Comparison of ENCODE assay signal across 21 cellular contexts in the genomic region with DNA sequence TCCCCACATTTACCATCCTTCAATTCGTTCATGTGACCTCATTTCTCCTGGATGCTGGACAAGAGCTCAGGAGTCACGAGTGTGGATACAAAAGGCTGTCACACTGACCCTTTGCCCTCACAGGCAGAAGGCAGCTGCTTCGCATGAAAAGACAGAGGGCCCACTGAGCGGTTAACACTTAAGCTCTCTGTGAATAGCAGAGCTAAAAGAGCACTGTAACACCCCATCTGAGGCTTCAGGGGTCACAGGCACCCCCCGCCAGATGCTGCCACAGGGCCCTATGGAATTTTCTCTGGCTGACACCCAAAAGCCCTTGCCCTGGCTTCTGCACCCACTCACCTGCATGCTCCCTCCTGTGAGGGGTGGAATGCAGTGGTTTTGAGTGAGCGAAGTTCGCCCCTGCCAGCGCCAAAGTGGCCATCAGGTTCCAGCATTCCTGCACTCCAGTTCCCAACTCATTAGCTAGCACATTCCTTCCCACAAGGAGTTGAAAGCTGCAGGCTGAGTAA.
A peak's percentile ranks its signal among the peaks of the same experiment; 100 is the strongest.
DNase-seq lines count a peak whose midpoint lies in the region; ATAC-seq and TF ChIP-seq lines count a peak whose summit lies in the region.
"Had no signal": no experiment of that assay in that cellular context is flagged by ENCODE, and none has a peak within 500 bp of the region (broad histone marks: within the 10 kb centered on the region; RNA-seq: fewer than 3 reads in every experiment).

No MANE protein-coding gene starts in this region.

- no peaks in the 10 kb centered on the region for H3K79me2 ChIP-seq in H9 (ENCODE audit: insufficient read depth, low read length)

- H3K4ac ChIP-seq in H9 (ENCODE audit: low read depth, low read length) (no peak overlapping the region), neuronal stem cell (ENCODE audit: low read length) (no peak overlapping the region)

- no peaks in the 10 kb centered on the region for H3K79me1 ChIP-seq in H9 (ENCODE audit: insufficient read depth, low read depth, low read length, poor library complexity, severe bottlenecking)
- H3K79me1 ChIP-seq in neuronal stem cell (ENCODE audit: low read depth, low read length), result no peaks in the 10 kb centered on the region

- no peaks in the 10 kb centered on the region; a peak in 1 of 7 replicates for H3K36me3 Mint-ChIP-seq in H9 (ENCODE audit: insufficient read depth in 1 of 3, low read depth in 3 of 3)
- no peaks in the 10 kb centered on the region for H3K36me3 Mint-ChIP-seq in effector memory CD8-positive, alpha-beta T cell (ENCODE audit: insufficient read depth)
- H3K36me3 Mint-ChIP-seq: naive thymus-derived CD8-positive, alpha-beta T cell had no signal

- no peak overlapping the region for H3K9ac ChIP-seq in H9 (ENCODE audit: extremely low read depth, insufficient read length, low read length)
- no peak overlapping the region for H3K9ac ChIP-seq in neuronal stem cell (ENCODE audit: low read depth, low read length, poor library complexity)

- H3K23me2 ChIP-seq in H9 (ENCODE audit: insufficient read length, low read depth, low read length, poor library complexity, severe bottlenecking), result no peaks in the 10 kb centered on the region

- H2BK12ac ChIP-seq in H9 (ENCODE audit: insufficient read length, low read depth, low read length) (no peak overlapping the region), neuronal stem cell (ENCODE audit: low read length) (peak overlapping the region; percentile 26)

- no CpG with 5 or more reads among the region's 8 CpGs for WGBS in H9 (ENCODE audit: extremely low coverage, insufficient read length, low lambda C conversion rate)
- WGBS in body of pancreas, 2 donors, result 44 to 45% methylated on average over 8 of the region's 8 CpGs
- no CpG with 5 or more reads among the region's 8 CpGs for WGBS in neuronal stem cell (ENCODE audit: extremely low coverage in 2 of 2, insufficient read length in 2 of 2, insufficient replicate concordance in 1 of 2), 2 donors

- H4K91ac ChIP-seq in H9 (ENCODE audit: insufficient read length, low read depth, low read length) (no peak overlapping the region), neuronal stem cell (ENCODE audit: low read depth, low read length, poor library complexity) (no peak overlapping the region)

- H4K20me1 ChIP-seq in H9 (ENCODE audit: control insufficient read depth, insufficient read depth, insufficient read length), result no peaks in the 10 kb centered on the region

- no peak overlapping the region for H3K4me3 Mint-ChIP-seq in H9
- no peak overlapping the region for H3K4me3 Mint-ChIP-seq in effector memory CD8-positive, alpha-beta T cell
- H3K4me3 Mint-ChIP-seq: B cell; naive thymus-derived CD8-positive, alpha-beta T cell had no signal

- ATAC-seq in body of pancreas, result peak; percentile 58
- ATAC-seq in esophagus mucosa, result no peak
- ATAC-seq in effector memory CD8-positive, alpha-beta T cell (replicated peaks), result no peak
- ATAC-seq: gastrocnemius medialis; naive thymus-derived CD8-positive, alpha-beta T cell had no signal

- H2AFZ ChIP-seq in H9 (ENCODE audit: low read length) (no peak overlapping the region), neuronal stem cell (ENCODE audit: low read length) (peak overlapping the region; percentile 65)

- TF ChIP-seq CTCF in H9 (conservative IDR thresholded peaks at IDR 0.05), result no peak
- TF ChIP-seq CTCF in body of pancreas (IDR thresholded peaks at IDR 0.05), result no peak

- TF ChIP-seq POLR2A in body of pancreas (IDR thresholded peaks at IDR 0.05), result no peak

- H2BK120ac ChIP-seq in H9 (ENCODE audit: low read depth, low read length, poor library complexity, severe bottlenecking) (no peak overlapping the region), neuronal stem cell (ENCODE audit: low read depth, low read length) (no peak overlapping the region)

- no peak overlapping the region for H4K5ac ChIP-seq in H9 (ENCODE audit: insufficient read length, low read depth, low read length)

- H3K36me3 ChIP-seq in body of pancreas (replicated peaks in 1 of 2; ENCODE audit: insufficient read depth in 1 of 2, low read depth in 2 of 2) (no peaks in the 10 kb centered on the region), neuronal stem cell (replicated peaks in 1 of 2; ENCODE audit: control insufficient read depth in 2 of 2, insufficient read depth in 2 of 2, low read length in 2 of 2) (no peaks in the 10 kb centered on the region)
- H3K36me3 ChIP-seq: ascending aorta, gastrocnemius medialis had no signal

- H2BK5ac ChIP-seq in H9 (ENCODE audit: insufficient read length, low read length) (no peak overlapping the region), neuronal stem cell (ENCODE audit: low read length) (no peak overlapping the region)

- no peaks in the 10 kb centered on the region for H3K27me3 Mint-ChIP-seq in H9 (ENCODE audit: low read depth)
- no peaks in the 10 kb centered on the region for H3K27me3 Mint-ChIP-seq in effector memory CD8-positive, alpha-beta T cell
- H3K27me3 Mint-ChIP-seq: B cell had no signal

- H2AK5ac ChIP-seq in H9 (ENCODE audit: insufficient read length, low read length), result no peak overlapping the region
- H2AK5ac ChIP-seq in neuronal stem cell (ENCODE audit: low read depth, low read length), result no peak overlapping the region

- H4K8ac ChIP-seq in H9 (replicated peaks; ENCODE audit: insufficient read length, low read depth, low read length) (no peak overlapping the region), neuronal stem cell (ENCODE audit: low read depth, low read length) (no peak overlapping the region)

- DNase-seq in H9 (peak; percentile 62), body of pancreas (peak in 1 of 4 donors; percentile 12), iris pigment epithelial cell (ENCODE audit: low read depth) (peak; percentile 22), neuronal stem cell (ENCODE audit: low spot score) (peak; percentile 46), NCI-H1417 treated with DMSO at 0.1 percent for 48 hours (lab: John Stamatoyannopoulos, UW) (no peak)
- no peak for DNase-seq in effector memory CD8-positive, alpha-beta T cell
- DNase-seq in stimulated activated CD4-positive, alpha-beta T cell treated with anti-CD3 and anti-CD28 coated beads, Interleukin-4, amount 100 ng/mL, for 24 hours, result no peak
- DNase-seq: activated CD4-positive, CD25-positive, alpha-beta regulatory T cell; activated gamma-delta T cell; DMS 273 treated with DMSO at 0.1 percent for 48 hours; effector memory CD4-positive, alpha-beta T cell; gastrocnemius medialis; GOT3; naive thymus-derived CD8-positive, alpha-beta T cell; NCI-H1092; NCI-H226; OCI-M1; small intestine had no signal

- H3K27me3 ChIP-seq in H9 (ENCODE audit: insufficient read depth, low read length) (no peaks in the 10 kb centered on the region), body of pancreas (no peaks in the 10 kb centered on the region), neuronal stem cell (ENCODE audit: control insufficient read depth in 3 of 3, insufficient read depth in 3 of 3, low read depth in 1 of 3, low read length in 3 of 3) (no peaks in the 10 kb centered on the region)
- H3K27me3 ChIP-seq: ascending aorta, gastrocnemius medialis had no signal

- H3K27ac ChIP-seq in H9 (ENCODE audit: insufficient read length, low read depth, low read length) (no peak overlapping the region), body of pancreas (no peak overlapping the region), neuronal stem cell (replicated peaks; ENCODE audit: low read length) (peak overlapping the region; percentile 92)
- H3K27ac ChIP-seq: ascending aorta, gastrocnemius medialis had no signal

- H3K23ac ChIP-seq in H9 (ENCODE audit: insufficient read length, low read depth, low read length) (no peak overlapping the region), neuronal stem cell (ENCODE audit: low read depth, low read length, poor library complexity) (no peak overlapping the region)

- H2BK20ac ChIP-seq in H9 (ENCODE audit: low read depth, low read length, poor library complexity, severe bottlenecking), result no peak overlapping the region

- peaks cover 34 to 41% of the 10 kb centered on the region in 2 experiments for H3K4me1 Mint-ChIP-seq in H9
- peaks cover 0 to 5% of the 10 kb centered on the region in 2 donors for H3K4me1 Mint-ChIP-seq in effector memory CD8-positive, alpha-beta T cell (ENCODE audit: low read depth in 2 of 2)
- H3K4me1 Mint-ChIP-seq: B cell had no signal

- H3K14ac ChIP-seq in H9 (ENCODE audit: insufficient read depth, low read length), result no peak overlapping the region
- H3K14ac ChIP-seq in neuronal stem cell (ENCODE audit: low read length), result no peak overlapping the region

- H3K18ac ChIP-seq in H9 (ENCODE audit: insufficient read length, low read depth, low read length) (no peak overlapping the region), neuronal stem cell (ENCODE audit: low read length) (peak overlapping the region; percentile 72)

- H3K4me3 ChIP-seq in body of pancreas (no peak overlapping the region), neuronal stem cell (ENCODE audit: low read length in 2 of 2) (no peak overlapping the region)
- H3K4me3 ChIP-seq: ascending aorta, gastrocnemius medialis had no signal

- intact Hi-C loops in body of pancreas (cut with DNase I), result no loop called here

- no peaks in the 10 kb centered on the region for H3K9me3 Mint-ChIP-seq in H9
- no peaks in the 10 kb centered on the region for H3K9me3 Mint-ChIP-seq in effector memory CD8-positive, alpha-beta T cell
- H3K9me3 Mint-ChIP-seq: naive thymus-derived CD8-positive, alpha-beta T cell had no signal

- no peak overlapping the region for H3T11ph ChIP-seq in H9 (ENCODE audit: low read length)

- H2BK15ac ChIP-seq in H9 (ENCODE audit: low read depth, low read length) (no peak overlapping the region), neuronal stem cell (ENCODE audit: low read length) (no peak overlapping the region)

- no peak overlapping the region for H3K56ac ChIP-seq in H9 (ENCODE audit: insufficient read length, low read depth, low read length)

- H3K9me3 ChIP-seq in H9 (ENCODE audit: control insufficient read depth, low read depth, low read length) (no peaks in the 10 kb centered on the region), body of pancreas (no peaks in the 10 kb centered on the region), neuronal stem cell (replicated peaks in 1 of 2; ENCODE audit: control insufficient read depth in 2 of 2, insufficient read depth in 1 of 2, low read depth in 1 of 2, low read length in 2 of 2) (peaks cover 2 to 8% of the 10 kb centered on the region in 2 donors)
- H3K9me3 ChIP-seq: ascending aorta, gastrocnemius medialis had no signal

- peak overlapping the region; percentile 31 to 72 (median 54); a peak in 3 of 7 replicates for H3K27ac Mint-ChIP-seq in H9
- no peak overlapping the region for H3K27ac Mint-ChIP-seq in effector memory CD8-positive, alpha-beta T cell
- H3K27ac Mint-ChIP-seq: B cell; naive thymus-derived CD8-positive, alpha-beta T cell had no signal

- H3K4me2 ChIP-seq in H9 (ENCODE audit: insufficient read depth, insufficient read length, low read length) (no peak overlapping the region), neuronal stem cell (ENCODE audit: insufficient read depth, low read length, poor library complexity, severe bottlenecking) (no peak overlapping the region)

- H3K4me1 ChIP-seq in H9 (ENCODE audit: insufficient read depth, low read length) (peaks cover 2% of the 10 kb centered on the region), body of pancreas (no peaks in the 10 kb centered on the region), neuronal stem cell (ENCODE audit: control insufficient read depth in 2 of 2, insufficient read depth in 1 of 2, low read depth in 1 of 2, low read length in 2 of 2) (peaks cover 4 to 5% of the 10 kb centered on the region in 2 donors)
- H3K4me1 ChIP-seq: ascending aorta had no signal

Comparison
In these comparisons a context has a peak if more than half of its experiments do, and no peak if none do; other contexts are left out.
1. DNase-seq: peak in H9 (single experiment), iris pigment epithelial cell (single experiment) and neuronal stem cell (single experiment); none in NCI-H1417 treated with DMSO at 0.1 percent for 48 hours (single experiment), effector memory CD8-positive, alpha-beta T cell (0 of 3) and stimulated activated CD4-positive, alpha-beta T cell treated with anti-CD3 and anti-CD28 coated beads, Interleukin-4, amount 100 ng/mL, for 24 hours (single experiment).
2. H3K27ac Mint-ChIP-seq: peak in H9 (3 of 3); none in effector memory CD8-positive, alpha-beta T cell (0 of 2).